In genomic region chr9:68704804-68705635, GRCh38 we compare ENCODE assay signal across 8 cellular contexts.
DNase-seq lines count a peak whose midpoint lies in the region; ATAC-seq and TF ChIP-seq lines count a peak whose summit lies in the region.

TSS of gene PIP5K1B (plus strand) at chr9:68705240. CDS start at chr9:68822615, 117,375 bp downstream.

- H3K27ac ChIP-seq in KMS-11 (peak within 1 kb of the TSS; percentile 58), layer of hippocampus (ENCODE audit: low read depth, low read length) (peak within 1 kb of the TSS; percentile 63)

- H2AFZ ChIP-seq in KMS-11 (ENCODE audit: low read depth) = peak within 1 kb of the TSS; percentile 97

- H3K9ac ChIP-seq in KMS-11 = peak within 1 kb of the TSS; percentile 50; the same call in 1 of the 2 replicates

- H4K20me1 ChIP-seq in KMS-11 (ENCODE audit: insufficient read depth) = no peaks in the 10 kb centered on the region

- TF ChIP-seq CTCF in GM12865 (IDR thresholded peaks at IDR 0.05; ENCODE audit: insufficient read depth, low read depth, low read length, missing control alignments) (no peak), KMS-11 (conservative IDR thresholded peaks at IDR 0.05; ENCODE audit: low read depth, low read length) (no peak)

- peaks cover 44% of the 10 kb centered on the region for H3K4me1 ChIP-seq in KMS-11 (ENCODE audit: low read depth, poor library complexity, severe bottlenecking)

- peak within 1 kb of the TSS; percentile 95 for H3K4me2 ChIP-seq in KMS-11

- DNase-seq in GM12865 (ENCODE audit: low read depth) (peak; percentile 93), cerebellar cortex (ENCODE audit: low spot score) (peak; percentile 74)
- DNase-seq in stimulated activated CD4-positive, alpha-beta T cell treated with anti-CD3 and anti-CD28 coated beads, Interleukin-12 subunit alpha, Interleukin-12 subunit beta, amount 100 ng/mL, for 48 hours (ENCODE audit: low read depth in 2 of 3, low spot score in 1 of 3) = peak; percentile 14 to 47 (median 28)
- DNase-seq in NK-92 treated with Interleukin-12 subunit alpha and Interleukin-12 subunit beta, amount 100 ng/mL, for 24 hours (lab: John Stamatoyannopoulos, UW) = no peak

- ATAC-seq in GM21737 (IDR thresholded peaks at IDR 0.05; ENCODE audit: unreplicated experiment) = peak; percentile 68
- peak; percentile 84 for ATAC-seq in SK-N-SH treated with all-trans-retinoic acid at 6 μM for 48 hours

- H3K27me3 ChIP-seq in KMS-11 (ENCODE audit: insufficient read depth, low read depth) = no peaks in the 10 kb centered on the region
- H3K27me3 ChIP-seq in layer of hippocampus (ENCODE audit: control insufficient read depth, insufficient read depth, low read length) = peaks cover 5% of the 10 kb centered on the region

- H3K4me3 ChIP-seq in GM12865 (ENCODE audit: low read depth, low read length) (peak within 1 kb of the TSS; percentile 77), KMS-11 (IDR thresholded peaks at IDR 0.05; ENCODE audit: insufficient read depth, low read depth, low read length) (no peak within 1 kb of the TSS)

- H3K79me2 ChIP-seq in KMS-11 (ENCODE audit: insufficient read depth, low read depth) = no peaks in the 10 kb centered on the region; the same call in 1 of the 2 replicates

- no peaks in the 10 kb centered on the region for H3K36me3 ChIP-seq in KMS-11 (ENCODE audit: insufficient read depth)

TF ChIP-seq in SK-N-SH treated with all-trans-retinoic acid at 6 μM for 48 hours, 23 proteins besides CTCF, POLR2A, EP300 and RAD21:
- TF ChIP-seq PPARA (CRISPR knock-in tag; IDR thresholded peaks at IDR 0.05; ENCODE audit: borderline replicate concordance) (no peak), RARB (CRISPR knock-in tag; IDR thresholded peaks at IDR 0.05) (no peak), ZNF70 (CRISPR knock-in tag; IDR thresholded peaks at IDR 0.05) (no peak), GLIS3 (CRISPR knock-in tag; IDR thresholded peaks at IDR 0.05) (no peak), POU6F1 (CRISPR knock-in tag; IDR thresholded peaks at IDR 0.05; ENCODE audit: borderline replicate concordance, low read depth) (no peak), ZNF8 (CRISPR knock-in tag; IDR thresholded peaks at IDR 0.05) (no peak), ARNTL (CRISPR knock-in tag; IDR thresholded peaks at IDR 0.05; ENCODE audit: borderline replicate concordance, low read depth) (no peak), ZFP30 (CRISPR knock-in tag; IDR thresholded peaks at IDR 0.05) (no peak)
TF ChIP-seq in SK-N-SH treated with all-trans-retinoic acid at 6 μM for 48 hours: peak in this region for 0.
